In genomic region chr7:30445770-30446169, GRCh38 we compare ENCODE assay signal across 9 cellular contexts. TPM values are rescaled to one million over a fixed set of nuclear protein-coding genes. Genes with fewer than 3 reads are reported as not detected.
DNase-seq lines count a peak whose midpoint lies in the region; ATAC-seq and TF ChIP-seq lines count a peak whose summit lies in the region.
"Had no signal": no experiment of that assay in that cellular context is flagged by ENCODE, and none has a peak within 500 bp of the region (broad histone marks: within the 10 kb centered on the region; RNA-seq: fewer than 3 reads in every experiment).

No MANE protein-coding gene starts in this region.

- no peaks in the 10 kb centered on the region for H3K4me1 ChIP-seq in CD8-positive, alpha-beta memory T cell (ENCODE audit: insufficient read depth, low read length)
- no peaks in the 10 kb centered on the region for H3K4me1 ChIP-seq in foreskin keratinocyte
- H3K4me1 ChIP-seq: parathyroid adenoma had no signal

- no peak overlapping the region for H3K4me3 ChIP-seq in CD8-positive, alpha-beta memory T cell (ENCODE audit: low read length)

- CTCF ChIA-PET in CD8-positive, alpha-beta memory T cell (lab: Charles Lee): interaction anchor here (1.7 kb wide), 1 partner anchor 170 kb away, joined by 5 read pairs; no protein-coding TSS in a partner anchor

- peaks cover 2 to 11% (median 6%) of the 10 kb centered on the region in 3 donors for H3K4me1 Mint-ChIP-seq in CD8-positive, alpha-beta memory T cell
- H3K4me1 Mint-ChIP-seq in activated naive CD8-positive, alpha-beta T cell treated with anti-CD3 and anti-CD28 coated beads, Interleukin-2, amount 10 ng/mL, durations not matched to agents 7 days and 5 days: peaks cover 2% of the 10 kb centered on the region

- H3K36me3 Mint-ChIP-seq in CD8-positive, alpha-beta memory T cell: peaks cover 6 to 44% (median 11%) of the 10 kb centered on the region in 3 donors
- H3K36me3 Mint-ChIP-seq in activated naive CD8-positive, alpha-beta T cell treated with anti-CD3 and anti-CD28 coated beads, Interleukin-2, amount 10 ng/mL, durations not matched to agents 7 days and 5 days: peaks cover 17% of the 10 kb centered on the region

- H3K27ac ChIP-seq in CD8-positive, alpha-beta memory T cell (ENCODE audit: low read depth, low read length): no peak overlapping the region
- H3K27ac ChIP-seq in foreskin keratinocyte: no peak overlapping the region
- H3K27ac ChIP-seq: parathyroid adenoma had no signal

- peak; percentile 98 for ATAC-seq in GM19468 (IDR thresholded peaks at IDR 0.05; ENCODE audit: extremely low read depth, unreplicated experiment)
- peak; percentile 99 for ATAC-seq in HG03558 (IDR thresholded peaks at IDR 0.05; ENCODE audit: extremely low read depth, unreplicated experiment)
- ATAC-seq in activated naive CD8-positive, alpha-beta T cell treated with anti-CD3 and anti-CD28 coated beads, Interleukin-2, amount 10 ng/mL, durations not matched to agents 7 days and 5 days (ENCODE audit: low read depth): peak; percentile 83
- ATAC-seq in left lobe of liver: peak; percentile 98
- no peak for ATAC-seq in foreskin keratinocyte

- H3K27me3 Mint-ChIP-seq in CD8-positive, alpha-beta memory T cell: no peaks in the 10 kb centered on the region
- no peaks in the 10 kb centered on the region for H3K27me3 Mint-ChIP-seq in activated naive CD8-positive, alpha-beta T cell treated with anti-CD3 and anti-CD28 coated beads, Interleukin-2, amount 10 ng/mL, durations not matched to agents 7 days and 5 days

- peak; percentile 29 to 77 (median 63) for DNase-seq in CD8-positive, alpha-beta memory T cell
- peak; percentile 59 for DNase-seq in SK-N-DZ (ENCODE audit: low spot score)
- DNase-seq in activated naive CD8-positive, alpha-beta T cell treated with anti-CD3 and anti-CD28 coated beads, Interleukin-2, amount 10 ng/mL, durations not matched to agents 7 days and 5 days: peak; percentile 43
- DNase-seq in left lobe of liver (ENCODE audit: low spot score): peak; percentile 78
- peak; percentile 38 to 48 for DNase-seq in stimulated activated CD8-positive, alpha-beta memory T cell treated with anti-CD3 and anti-CD28 coated beads, Interleukin-4, amount 100 ng/mL, for 1 hour (ENCODE audit: low read depth in 2 of 2, low spot score in 1 of 2)
- no peak for DNase-seq in foreskin keratinocyte

- no peaks in the 10 kb centered on the region for H3K9me3 ChIP-seq in CD8-positive, alpha-beta memory T cell (ENCODE audit: low read length)

- POLR2A ChIA-PET in CD8-positive, alpha-beta memory T cell (lab: Charles Lee): no interaction called here
- POLR2A ChIA-PET in activated naive CD8-positive, alpha-beta T cell treated with anti-CD3 and anti-CD28 coated beads, Interleukin-2, amount 10 ng/mL, durations not matched to agents 7 days and 5 days (lab: Charles Lee): no interaction called here

- no peaks in the 10 kb centered on the region for H3K27me3 ChIP-seq in CD8-positive, alpha-beta memory T cell (ENCODE audit: insufficient read depth, low read length, poor library complexity, severe bottlenecking)
- H3K27me3 ChIP-seq in foreskin keratinocyte: no peaks in the 10 kb centered on the region

- no peaks in the 10 kb centered on the region for H3K36me3 ChIP-seq in CD8-positive, alpha-beta memory T cell (ENCODE audit: insufficient read depth, low read length)

- H3K9me3 Mint-ChIP-seq in CD8-positive, alpha-beta memory T cell: no peaks in the 10 kb centered on the region
- no peaks in the 10 kb centered on the region for H3K9me3 Mint-ChIP-seq in activated naive CD8-positive, alpha-beta T cell treated with anti-CD3 and anti-CD28 coated beads, Interleukin-2, amount 10 ng/mL, durations not matched to agents 7 days and 5 days

- H3K4me3 Mint-ChIP-seq in CD8-positive, alpha-beta memory T cell: peak overlapping the region in 1 of 7 donors; percentile 44
- no peak overlapping the region for H3K4me3 Mint-ChIP-seq in activated naive CD8-positive, alpha-beta T cell treated with anti-CD3 and anti-CD28 coated beads, Interleukin-2, amount 10 ng/mL, durations not matched to agents 7 days and 5 days

- peak overlapping the region in 6 of 8 donors; percentile 2 to 81 (median 68) for H3K27ac Mint-ChIP-seq in CD8-positive, alpha-beta memory T cell
- peak overlapping the region; percentile 0 for H3K27ac Mint-ChIP-seq in activated naive CD8-positive, alpha-beta T cell treated with anti-CD3 and anti-CD28 coated beads, Interleukin-2, amount 10 ng/mL, durations not matched to agents 7 days and 5 days

- no peak for TF ChIP-seq CTCF in foreskin keratinocyte (conservative IDR thresholded peaks at IDR 0.05)

RNA-seq across cellular contexts. Expression of gene NOD1, which starts 32.8 kb away (rescaled TPM):
- 1 to 10 TPM; 8.4 to 8.8 TPM for total RNA-seq in CD8-positive, alpha-beta memory T cell
- 8.8 TPM for polyA plus RNA-seq in CD8-positive, alpha-beta memory T cell
- 13.3 and 13.5 TPM in 2 replicates for polyA plus RNA-seq in SK-N-DZ (2014; cell fraction: cytosol; rRNA removed)
- 27.6 and 38.7 TPM in 2 replicates for polyA plus RNA-seq in SK-N-DZ (2014; cell fraction: nucleus; rRNA removed)
- total RNA-seq in activated naive CD8-positive, alpha-beta T cell treated with anti-CD3 and anti-CD28 coated beads, Interleukin-2, amount 10 ng/mL, durations not matched to agents 7 days and 5 days: 10 to 100 TPM; 26.8 to 28.2 TPM
- total RNA-seq in left lobe of liver (1.8 TPM), foreskin keratinocyte (5.7 and 5.9 TPM in 2 replicates)
- polyA plus RNA-seq in foreskin keratinocyte: 2.6 and 2.9 TPM in 2 replicates

RNA-seq across cellular contexts. Expression of gene GGCT, which starts 58.9 kb away (rescaled TPM):
- 10 to 100 TPM; 69.3 to 73.1 TPM for total RNA-seq in CD8-positive, alpha-beta memory T cell
- polyA plus RNA-seq in CD8-positive, alpha-beta memory T cell: 25.1 TPM
- polyA plus RNA-seq in SK-N-DZ (2014; cell fraction: cytosol; rRNA removed): 198 and 218 TPM in 2 replicates
- 102 and 141 TPM in 2 replicates for polyA plus RNA-seq in SK-N-DZ (2014; cell fraction: nucleus; rRNA removed)
- total RNA-seq in activated naive CD8-positive, alpha-beta T cell treated with anti-CD3 and anti-CD28 coated beads, Interleukin-2, amount 10 ng/mL, durations not matched to agents 7 days and 5 days: 10 to 100 TPM; 40.2 to 42.7 TPM
- total RNA-seq in left lobe of liver (15.5 TPM), foreskin keratinocyte (62.7 and 78.3 TPM in 2 replicates)
- 71.8 and 85.7 TPM in 2 replicates for polyA plus RNA-seq in foreskin keratinocyte

Comparison
In these comparisons a context has a peak if more than half of its experiments do, and no peak if none do; other contexts are left out.
1. DNase-seq: peak in CD8-positive, alpha-beta memory T cell (5 of 5), SK-N-DZ (single experiment), activated naive CD8-positive, alpha-beta T cell treated with anti-CD3 and anti-CD28 coated beads, Interleukin-2, amount 10 ng/mL, durations not matched to agents 7 days and 5 days (single experiment), left lobe of liver (single experiment) and stimulated activated CD8-positive, alpha-beta memory T cell treated with anti-CD3 and anti-CD28 coated beads, Interleukin-4, amount 100 ng/mL, for 1 hour (2 of 2); none in foreskin keratinocyte (0 of 2).